Comparison of ENCODE assay signal across 1 cellular context in the genomic region with DNA sequence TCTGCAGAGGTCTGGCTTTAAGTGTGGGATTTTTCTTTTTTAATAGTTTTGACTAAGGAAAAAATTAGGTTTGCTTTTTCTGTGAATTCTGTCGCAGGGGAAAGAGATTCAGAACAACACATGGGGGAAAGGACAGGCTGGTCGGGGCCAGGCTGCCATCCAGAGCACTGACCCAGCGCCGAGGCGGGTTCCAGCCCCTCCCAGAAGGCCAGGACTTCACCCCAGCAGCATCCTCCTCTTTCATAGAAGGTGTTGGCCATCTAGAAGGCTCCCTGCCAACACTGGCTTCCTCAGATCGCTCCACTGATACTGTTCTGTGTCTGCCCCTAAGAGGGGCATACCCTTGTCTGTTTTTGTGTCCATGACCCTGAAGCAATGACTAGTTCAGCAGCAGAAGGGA.
TF ChIP-seq lines count a peak whose summit lies in the region.

No MANE protein-coding gene starts in this region.

TF ChIP-seq in GM23338, 12 proteins besides CTCF, POLR2A, EP300 and RAD21 (continued from another document):
- TF ChIP-seq, protein P1, sequence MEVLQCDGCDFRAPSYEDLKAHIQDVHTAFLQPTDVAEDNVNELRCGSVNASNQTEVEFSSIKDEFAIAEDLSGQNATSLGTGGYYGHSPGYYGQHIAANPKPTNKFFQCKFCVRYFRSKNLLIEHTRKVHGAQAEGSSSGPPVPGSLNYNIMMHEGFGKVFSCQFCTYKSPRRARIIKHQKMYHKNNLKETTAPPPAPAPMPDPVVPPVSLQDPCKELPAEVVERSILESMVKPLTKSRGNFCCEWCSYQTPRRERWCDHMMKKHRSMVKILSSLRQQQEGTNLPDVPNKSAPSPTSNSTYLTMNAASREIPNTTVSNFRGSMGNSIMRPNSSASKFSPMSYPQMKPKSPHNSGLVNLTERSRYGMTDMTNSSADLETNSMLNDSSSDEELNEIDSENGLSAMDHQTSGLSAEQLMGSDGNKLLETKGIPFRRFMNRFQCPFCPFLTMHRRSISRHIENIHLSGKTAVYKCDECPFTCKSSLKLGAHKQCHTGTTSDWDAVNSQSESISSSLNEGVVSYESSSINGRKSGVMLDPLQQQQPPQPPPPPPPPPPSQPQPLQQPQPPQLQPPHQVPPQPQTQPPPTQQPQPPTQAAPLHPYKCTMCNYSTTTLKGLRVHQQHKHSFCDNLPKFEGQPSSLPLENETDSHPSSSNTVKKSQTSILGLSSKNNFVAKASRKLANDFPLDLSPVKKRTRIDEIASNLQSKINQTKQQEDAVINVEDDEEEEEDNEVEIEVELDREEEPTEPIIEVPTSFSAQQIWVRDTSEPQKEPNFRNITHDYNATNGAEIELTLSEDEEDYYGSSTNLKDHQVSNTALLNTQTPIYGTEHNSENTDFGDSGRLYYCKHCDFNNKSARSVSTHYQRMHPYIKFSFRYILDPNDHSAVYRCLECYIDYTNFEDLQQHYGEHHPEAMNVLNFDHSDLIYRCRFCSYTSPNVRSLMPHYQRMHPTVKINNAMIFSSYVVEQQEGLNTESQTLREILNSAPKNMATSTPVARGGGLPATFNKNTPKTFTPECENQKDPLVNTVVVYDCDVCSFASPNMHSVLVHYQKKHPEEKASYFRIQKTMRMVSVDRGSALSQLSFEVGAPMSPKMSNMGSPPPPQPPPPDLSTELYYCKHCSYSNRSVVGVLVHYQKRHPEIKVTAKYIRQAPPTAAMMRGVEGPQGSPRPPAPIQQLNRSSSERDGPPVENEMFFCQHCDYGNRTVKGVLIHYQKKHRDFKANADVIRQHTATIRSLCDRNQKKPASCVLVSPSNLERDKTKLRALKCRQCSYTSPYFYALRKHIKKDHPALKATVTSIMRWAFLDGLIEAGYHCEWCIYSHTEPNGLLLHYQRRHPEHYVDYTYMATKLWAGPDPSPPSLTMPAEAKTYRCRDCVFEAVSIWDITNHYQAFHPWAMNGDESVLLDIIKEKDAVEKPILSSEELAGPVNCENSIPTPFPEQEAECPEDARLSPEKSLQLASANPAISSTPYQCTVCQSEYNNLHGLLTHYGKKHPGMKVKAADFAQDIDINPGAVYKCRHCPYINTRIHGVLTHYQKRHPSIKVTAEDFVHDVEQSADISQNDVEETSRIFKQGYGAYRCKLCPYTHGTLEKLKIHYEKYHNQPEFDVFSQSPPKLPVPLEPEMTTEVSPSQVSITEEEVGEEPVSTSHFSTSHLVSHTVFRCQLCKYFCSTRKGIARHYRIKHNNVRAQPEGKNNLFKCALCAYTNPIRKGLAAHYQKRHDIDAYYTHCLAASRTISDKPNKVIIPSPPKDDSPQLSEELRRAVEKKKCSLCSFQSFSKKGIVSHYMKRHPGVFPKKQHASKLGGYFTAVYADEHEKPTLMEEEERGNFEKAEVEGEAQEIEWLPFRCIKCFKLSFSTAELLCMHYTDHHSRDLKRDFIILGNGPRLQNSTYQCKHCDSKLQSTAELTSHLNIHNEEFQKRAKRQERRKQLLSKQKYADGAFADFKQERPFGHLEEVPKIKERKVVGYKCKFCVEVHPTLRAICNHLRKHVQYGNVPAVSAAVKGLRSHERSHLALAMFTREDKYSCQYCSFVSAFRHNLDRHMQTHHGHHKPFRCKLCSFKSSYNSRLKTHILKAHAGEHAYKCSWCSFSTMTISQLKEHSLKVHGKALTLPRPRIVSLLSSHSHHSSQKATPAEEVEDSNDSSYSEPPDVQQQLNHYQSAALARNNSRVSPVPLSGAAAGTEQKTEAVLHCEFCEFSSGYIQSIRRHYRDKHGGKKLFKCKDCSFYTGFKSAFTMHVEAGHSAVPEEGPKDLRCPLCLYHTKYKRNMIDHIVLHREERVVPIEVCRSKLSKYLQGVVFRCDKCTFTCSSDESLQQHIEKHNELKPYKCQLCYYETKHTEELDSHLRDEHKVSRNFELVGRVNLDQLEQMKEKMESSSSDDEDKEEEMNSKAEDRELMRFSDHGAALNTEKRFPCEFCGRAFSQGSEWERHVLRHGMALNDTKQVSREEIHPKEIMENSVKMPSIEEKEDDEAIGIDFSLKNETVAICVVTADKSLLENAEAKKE (CRISPR knock-in tag; IDR thresholded peaks at IDR 0.05), result no peak
- TF ChIP-seq EZH2 (IDR thresholded peaks at IDR 0.05; ENCODE audit: low read depth, unreplicated experiment), result no peak
- TF ChIP-seq, protein P2, sequence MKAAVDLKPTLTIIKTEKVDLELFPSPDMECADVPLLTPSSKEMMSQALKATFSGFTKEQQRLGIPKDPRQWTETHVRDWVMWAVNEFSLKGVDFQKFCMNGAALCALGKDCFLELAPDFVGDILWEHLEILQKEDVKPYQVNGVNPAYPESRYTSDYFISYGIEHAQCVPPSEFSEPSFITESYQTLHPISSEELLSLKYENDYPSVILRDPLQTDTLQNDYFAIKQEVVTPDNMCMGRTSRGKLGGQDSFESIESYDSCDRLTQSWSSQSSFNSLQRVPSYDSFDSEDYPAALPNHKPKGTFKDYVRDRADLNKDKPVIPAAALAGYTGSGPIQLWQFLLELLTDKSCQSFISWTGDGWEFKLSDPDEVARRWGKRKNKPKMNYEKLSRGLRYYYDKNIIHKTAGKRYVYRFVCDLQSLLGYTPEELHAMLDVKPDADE (IDR thresholded peaks at IDR 0.05), result no peak
- TF ChIP-seq JUNB (IDR thresholded peaks at IDR 0.05; ENCODE audit: unreplicated experiment), result no peak
- TF ChIP-seq ZNF114 (CRISPR knock-in tag; IDR thresholded peaks at IDR 0.05), result no peak
- no peak for TF ChIP-seq EZH2phosphoT487 (IDR thresholded peaks at IDR 0.05; ENCODE audit: unreplicated experiment)
TF ChIP-seq in GM23338: peak in this region for 0.
